Comparison of ENCODE assay signal across 31 cellular contexts in genomic region chr22:20391222-20391621, GRCh38.
"Had no signal": no experiment of that assay in that cellular context is flagged by ENCODE, and none has a peak within 500 bp of the region (broad histone marks: within the 10 kb centered on the region; RNA-seq: fewer than 3 reads in every experiment).

No MANE protein-coding gene starts in this region.

- H3K9me3 Mint-ChIP-seq: activated naive CD8-positive, alpha-beta T cell treated with anti-CD3 and anti-CD28 coated beads, Interleukin-2, amount 10 ng/mL, durations not matched to agents 7 days and 5 days; natural killer cell treated with Interleukin-12 subunit alpha and Interleukin-12 subunit beta and Interleukin-15 and Interleukin-18, amount 100 ng/mL, for 72 hours had no signal

- DNase-seq: activated CD4-positive, alpha-beta memory T cell treated with anti-CD3 and anti-CD28 coated beads, Interleukin-2, amount 10 ng/mL, durations not matched to agents 7 days and 5 days; activated CD4-positive, alpha-beta T cell treated with anti-CD3 and anti-CD28 coated beads for 48 hours; activated naive CD4-positive, alpha-beta T cell treated with anti-CD3 and anti-CD28 coated beads for 36 hours; activated naive CD8-positive, alpha-beta T cell treated with anti-CD3 and anti-CD28 coated beads, Interleukin-2, amount 10 ng/mL, durations not matched to agents 7 days and 5 days; activated T-cell treated with anti-CD3 and anti-CD28 coated beads, Interleukin-2, amount 50 U/mL, for 48 hours; caudate nucleus; esophagus squamous epithelium; foreskin melanocyte; left lung; lower lobe of right lung; mesendoderm; mucosa of descending colon; pancreas; retina; stimulated activated CD4-positive, alpha-beta T cell treated with anti-CD3 and anti-CD28 coated beads, Interleukin-12 subunit alpha, Interleukin-12 subunit beta, amount 100 ng/mL, for 4 hours; stimulated activated CD4-positive, alpha-beta T cell treated with anti-CD3 and anti-CD28 coated beads, Interleukin-4, amount 100 ng/mL, for 1 hour; stimulated activated naive CD8-positive, alpha-beta T cell treated with anti-CD3 and anti-CD28 coated beads, Interleukin-15, Interleukin-2, amounts not matched to agents 100 U/mL and 50 U/mL, for 24 hours; SW 1271; T-helper 9 cell; trophoblast cell had no signal

- H3K36me3 Mint-ChIP-seq: activated naive CD8-positive, alpha-beta T cell treated with anti-CD3 and anti-CD28 coated beads, Interleukin-2, amount 10 ng/mL, durations not matched to agents 7 days and 5 days; natural killer cell treated with Interleukin-12 subunit alpha and Interleukin-12 subunit beta and Interleukin-15 and Interleukin-18, amount 100 ng/mL, for 72 hours had no signal

- H3K9me3 ChIP-seq: ascending aorta, esophagus squamous epithelium, left lung, lower lobe of right lung, mucosa of descending colon, neutrophil, pancreas, prostate gland, thoracic aorta, vagina had no signal

- H3K4me3 Mint-ChIP-seq: activated CD4-positive, alpha-beta memory T cell treated with anti-CD3 and anti-CD28 coated beads, Interleukin-2, amount 10 ng/mL, durations not matched to agents 7 days and 5 days; activated naive CD4-positive, alpha-beta T cell treated with anti-CD3 and anti-CD28 coated beads for 36 hours; activated naive CD8-positive, alpha-beta T cell treated with anti-CD3 and anti-CD28 coated beads, Interleukin-2, amount 10 ng/mL, durations not matched to agents 7 days and 5 days; natural killer cell treated with Interleukin-12 subunit alpha and Interleukin-12 subunit beta and Interleukin-15 and Interleukin-18, amount 100 ng/mL, for 72 hours; T-helper 1 cell treated with Interleukin-12 subunit alpha and Interleukin-12 subunit beta and Interleukin-4 antibody, amounts not matched to agents 30 μg/mL and 1 μg/mL, for 36 hours had no signal

- H3K4me3 ChIP-seq: ascending aorta, esophagus squamous epithelium, left lung, lower lobe of right lung, mucosa of descending colon, pancreas, prostate gland, skin epidermis, thoracic aorta, vagina had no signal

- H3K27ac Mint-ChIP-seq: activated CD4-positive, alpha-beta memory T cell treated with anti-CD3 and anti-CD28 coated beads, Interleukin-2, amount 10 ng/mL, durations not matched to agents 7 days and 5 days; activated naive CD4-positive, alpha-beta T cell treated with anti-CD3 and anti-CD28 coated beads for 36 hours; activated naive CD8-positive, alpha-beta T cell treated with anti-CD3 and anti-CD28 coated beads, Interleukin-2, amount 10 ng/mL, durations not matched to agents 7 days and 5 days; natural killer cell treated with Interleukin-12 subunit alpha and Interleukin-12 subunit beta and Interleukin-15 and Interleukin-18, amount 100 ng/mL, for 72 hours; T-helper 1 cell treated with Interleukin-12 subunit alpha and Interleukin-12 subunit beta and Interleukin-4 antibody, amounts not matched to agents 30 μg/mL and 1 μg/mL, for 36 hours had no signal

- H3K27me3 Mint-ChIP-seq: natural killer cell treated with Interleukin-12 subunit alpha and Interleukin-12 subunit beta and Interleukin-15 and Interleukin-18, amount 100 ng/mL, for 72 hours had no signal

- ATAC-seq: activated CD4-positive, CD25-positive, alpha-beta regulatory T cell treated with anti-CD3 and anti-CD28 coated beads, Interleukin-2, amount 50 U/mL, for 24 hours; left lung; lower lobe of right lung; mucosa of descending colon; natural killer cell treated with Interleukin-12 subunit alpha and Interleukin-12 subunit beta and Interleukin-15 and Interleukin-18, amount 100 ng/mL, for 72 hours; pancreas; sciatic nerve; stimulated activated naive CD8-positive, alpha-beta T cell treated with anti-CD3 and anti-CD28 coated beads, Interleukin-15, Interleukin-2, amounts not matched to agents 100 U/mL and 50 U/mL, for 24 hours had no signal

- H3K27ac ChIP-seq: ascending aorta, esophagus squamous epithelium, left lung, lower lobe of right lung, neutrophil, pancreas, prostate gland, skin epidermis, thoracic aorta, vagina, VCaP had no signal

- H3K36me3 ChIP-seq: ascending aorta, esophagus squamous epithelium, left lung, lower lobe of right lung, neutrophil, pancreas, prostate gland, thoracic aorta, vagina had no signal

- H3K27me3 ChIP-seq: ascending aorta, left lung, neutrophil, vagina had no signal
